In genomic region chr4:39568805-39569204, GRCh38 we compare ENCODE assay signal across 14 cellular contexts. TPM values are rescaled to one million over a fixed set of nuclear protein-coding genes. Genes with fewer than 3 reads are reported as not detected.
DNase-seq lines count a peak whose midpoint lies in the region; ATAC-seq and TF ChIP-seq lines count a peak whose summit lies in the region.
"Had no signal": no experiment of that assay in that cellular context is flagged by ENCODE, and none has a peak within 500 bp of the region (broad histone marks: within the 10 kb centered on the region; RNA-seq: fewer than 3 reads in every experiment).

No MANE protein-coding gene starts in this region.

- H3K27me3 ChIP-seq in muscle layer of duodenum (ENCODE audit: low read depth, low read length): no peaks in the 10 kb centered on the region

- ATAC-seq in HG03354 (IDR thresholded peaks at IDR 0.05; ENCODE audit: poor library complexity, severe bottlenecking, unreplicated experiment) (peak; percentile 56), GM18867 (IDR thresholded peaks at IDR 0.05; ENCODE audit: unreplicated experiment) (no peak), HG03025 (IDR thresholded peaks at IDR 0.05; ENCODE audit: low FRiP score, unreplicated experiment) (no peak), HG03469 (IDR thresholded peaks at IDR 0.05; ENCODE audit: unreplicated experiment) (no peak), GM19463 (IDR thresholded peaks at IDR 0.05; ENCODE audit: unreplicated experiment) (no peak)
- peak; percentile 56 for ATAC-seq in activated T-helper 17 cell treated with anti-CD3 and anti-CD28 coated beads, Interleukin-2, amount 50 U/mL, for 72 hours (replicated peaks)

- TF ChIP-seq CTCF in GM12865 (IDR thresholded peaks at IDR 0.05; ENCODE audit: insufficient read depth, low read depth, low read length, missing control alignments): no peak

- H3K36me3 Mint-ChIP-seq in activated T-helper 17 cell treated with anti-CD3 and anti-CD28 coated beads, Interleukin-2, amount 50 U/mL, for 72 hours (ENCODE audit: low read depth): no peaks in the 10 kb centered on the region

- H3K4me1 ChIP-seq in muscle layer of duodenum (ENCODE audit: control insufficient read depth in 1 of 2, insufficient read depth in 2 of 2, low read length in 2 of 2): no peaks in the 10 kb centered on the region
- H3K4me1 ChIP-seq: left ventricle myocardium inferior had no signal

- H3K36me3 ChIP-seq in muscle layer of duodenum (ENCODE audit: control insufficient read depth in 1 of 2, insufficient read depth in 2 of 2, low read length in 2 of 2): peaks cover 4 to 17% of the 10 kb centered on the region in 2 donors

- DNase-seq in GM12865 (ENCODE audit: low read depth): peak; percentile 69
- DNase-seq: activated CD4-positive, alpha-beta memory T cell treated with anti-CD3 and anti-CD28 coated beads for 36 hours; activated naive CD4-positive, alpha-beta T cell treated with anti-CD3 and anti-CD28 coated beads, Interleukin-2, amount 10 ng/mL, durations not matched to agents 7 days and 5 days; C1 segment of cervical spinal cord; left ventricle myocardium inferior had no signal

- no peaks in the 10 kb centered on the region for H3K9me3 ChIP-seq in muscle layer of duodenum (ENCODE audit: control insufficient read depth in 1 of 2, low read length in 2 of 2)
- H3K9me3 ChIP-seq: left ventricle myocardium inferior, thoracic aorta had no signal

- H3K4me3 ChIP-seq in GM12865 (ENCODE audit: low read depth, low read length): peak overlapping the region; percentile 42
- H3K4me3 ChIP-seq in muscle layer of duodenum (ENCODE audit: low read depth in 1 of 2, low read length in 2 of 2): no peak overlapping the region
- H3K4me3 ChIP-seq: left ventricle myocardium inferior, thoracic aorta had no signal

- H3K27ac ChIP-seq in muscle layer of duodenum (ENCODE audit: low read length): peak overlapping the region; percentile 28
- H3K27ac ChIP-seq: left ventricle myocardium inferior, thoracic aorta had no signal

- H3K4me1 Mint-ChIP-seq in activated T-helper 17 cell treated with anti-CD3 and anti-CD28 coated beads, Interleukin-2, amount 50 U/mL, for 72 hours: peaks cover 4% of the 10 kb centered on the region

- H3K27me3 Mint-ChIP-seq in activated T-helper 17 cell treated with anti-CD3 and anti-CD28 coated beads, Interleukin-2, amount 50 U/mL, for 72 hours: no peaks in the 10 kb centered on the region
- H3K27me3 Mint-ChIP-seq: activated CD4-positive, alpha-beta memory T cell treated with anti-CD3 and anti-CD28 coated beads for 36 hours; activated naive CD4-positive, alpha-beta T cell treated with anti-CD3 and anti-CD28 coated beads, Interleukin-2, amount 10 ng/mL, durations not matched to agents 7 days and 5 days; dendritic cell treated with granulocyte-macrophage colony-stimulating factor and Interleukin-4, amounts not matched to agents 40 ng/mL and 50 ng/mL, for 4 days had no signal

- no peak overlapping the region for H3K27ac Mint-ChIP-seq in activated T-helper 17 cell treated with anti-CD3 and anti-CD28 coated beads, Interleukin-2, amount 50 U/mL, for 72 hours
- H3K27ac Mint-ChIP-seq: activated CD4-positive, alpha-beta memory T cell treated with anti-CD3 and anti-CD28 coated beads for 36 hours; activated naive CD4-positive, alpha-beta T cell treated with anti-CD3 and anti-CD28 coated beads, Interleukin-2, amount 10 ng/mL, durations not matched to agents 7 days and 5 days; dendritic cell treated with granulocyte-macrophage colony-stimulating factor and Interleukin-4, amounts not matched to agents 40 ng/mL and 50 ng/mL, for 4 days had no signal

- peak overlapping the region; percentile 8 for H3K4me3 Mint-ChIP-seq in activated T-helper 17 cell treated with anti-CD3 and anti-CD28 coated beads, Interleukin-2, amount 50 U/mL, for 72 hours
- H3K4me3 Mint-ChIP-seq: activated CD4-positive, alpha-beta memory T cell treated with anti-CD3 and anti-CD28 coated beads for 36 hours; activated naive CD4-positive, alpha-beta T cell treated with anti-CD3 and anti-CD28 coated beads, Interleukin-2, amount 10 ng/mL, durations not matched to agents 7 days and 5 days; dendritic cell treated with granulocyte-macrophage colony-stimulating factor and Interleukin-4, amounts not matched to agents 40 ng/mL and 50 ng/mL, for 4 days had no signal

- H3K9me3 Mint-ChIP-seq in activated T-helper 17 cell treated with anti-CD3 and anti-CD28 coated beads, Interleukin-2, amount 50 U/mL, for 72 hours: no peaks in the 10 kb centered on the region

RNA-seq across cellular contexts. Expression of gene UGDH, which starts 41.6 kb away (rescaled TPM):
- total RNA-seq in activated T-helper 17 cell treated with anti-CD3 and anti-CD28 coated beads, Interleukin-2, amount 50 U/mL, for 72 hours: 10 to 100 TPM; 31.1 to 31.3 TPM

Comparison
In these comparisons a context has a peak if more than half of its experiments do, and no peak if none do; other contexts are left out.
1. ATAC-seq: peak in HG03354 (single experiment) and activated T-helper 17 cell treated with anti-CD3 and anti-CD28 coated beads, Interleukin-2, amount 50 U/mL, for 72 hours (single experiment); none in GM18867 (single experiment), HG03025 (single experiment), HG03469 (single experiment) and GM19463 (single experiment).